In genomic region chr12:114444422-114445279, GRCh38 we compare ENCODE assay signal across 16 cellular contexts. TPM values are rescaled to one million over a fixed set of nuclear protein-coding genes. Genes with fewer than 3 reads are reported as not detected.
DNase-seq lines count a peak whose midpoint lies in the region; ATAC-seq and TF ChIP-seq lines count a peak whose summit lies in the region.
"Had no signal": no experiment of that assay in that cellular context is flagged by ENCODE, and none has a peak within 500 bp of the region (broad histone marks: within the 10 kb centered on the region; RNA-seq: fewer than 3 reads in every experiment).

No MANE protein-coding gene starts in this region.

- no peak overlapping the region for H3K27ac Mint-ChIP-seq in type B pancreatic cell
- H3K27ac Mint-ChIP-seq in activated naive CD4-positive, alpha-beta T cell treated with anti-CD3 and anti-CD28 coated beads, Interleukin-2, amount 10 ng/mL, durations not matched to agents 7 days and 5 days, result no peak overlapping the region

- dilution Hi-C loops in IMR-90 (cut with HindIII; ENCODE audit: low sequenced_read_pairs, unreplicated experiment), result no loop called here

- peaks cover 100% of the 10 kb centered on the region for H3K27me3 Mint-ChIP-seq in type B pancreatic cell
- peaks cover 100% of the 10 kb centered on the region for H3K27me3 Mint-ChIP-seq in activated naive CD4-positive, alpha-beta T cell treated with anti-CD3 and anti-CD28 coated beads, Interleukin-2, amount 10 ng/mL, durations not matched to agents 7 days and 5 days

- H3K9me1 ChIP-seq in IMR-90 (ENCODE audit: insufficient read depth, low read length), result no peaks in the 10 kb centered on the region

- H3K23ac ChIP-seq in IMR-90 (ENCODE audit: low read depth, low read length), result peak overlapping the region; percentile 8; the same call in 1 of the 2 replicates

- peaks cover 100% of the 10 kb centered on the region for H3K27me3 ChIP-seq in left ventricle myocardium inferior (ENCODE audit: low read depth)
- H3K27me3 ChIP-seq in heart right ventricle, result peaks cover 15 to 100% (median 98%) of the 10 kb centered on the region in 7 donors
- peaks cover 85% of the 10 kb centered on the region for H3K27me3 ChIP-seq in IMR-90 (ENCODE audit: control insufficient read depth, insufficient read depth, low read length)
- H3K27me3 ChIP-seq: SJCRH30 had no signal

- H3K56ac ChIP-seq in IMR-90 (ENCODE audit: extremely low read depth, insufficient read depth, low read length), result no peak overlapping the region

- POLR2A ChIA-PET in IMR-90 (lab: Charles Lee; ENCODE audit: unreplicated experiment), result no interaction called here

- H3K4me3 ChIP-seq in left ventricle myocardium inferior, result peak overlapping the region; percentile 51
- H3K4me3 ChIP-seq in heart right ventricle, result peak overlapping the region in 1 of 10 donors; percentile 22
- H3K4me3 ChIP-seq in IMR-90 (ENCODE audit: insufficient read depth, low read depth, low read length), result no peak overlapping the region
- H3K4me3 ChIP-seq: SJCRH30 had no signal

- H2BK5ac ChIP-seq in IMR-90 (ENCODE audit: low read depth, low read length, poor library complexity, severe bottlenecking), result no peak overlapping the region

- H4K8ac ChIP-seq in IMR-90 (ENCODE audit: low read depth in 2 of 2, low read length in 2 of 2), result no peak overlapping the region

- no peaks in the 10 kb centered on the region for H3K79me1 ChIP-seq in IMR-90 (ENCODE audit: low read depth in 1 of 2, low read length in 2 of 2)

- H2BK120ac ChIP-seq in IMR-90 (ENCODE audit: low read depth, low read length), result no peak overlapping the region

- in situ Hi-C loops in IMR-90 (cut with MboI; ENCODE audit: low sequenced_read_pairs), result no loop called here

- peak overlapping the region; percentile 67 for H3K4me3 Mint-ChIP-seq in type B pancreatic cell
- H3K4me3 Mint-ChIP-seq in activated naive CD4-positive, alpha-beta T cell treated with anti-CD3 and anti-CD28 coated beads, Interleukin-2, amount 10 ng/mL, durations not matched to agents 7 days and 5 days, result no peak overlapping the region

- TF ChIP-seq POLR2A in IMR-90 (IDR thresholded peaks at IDR 0.05; ENCODE audit: low read depth, low read length) (no peak), erythroblast (IDR thresholded peaks at IDR 0.05; ENCODE audit: low read length) (no peak)

- H2BK15ac ChIP-seq in IMR-90 (ENCODE audit: low read depth, low read length), result no peak overlapping the region

- H3K27ac ChIP-seq in left ventricle myocardium inferior (replicated peaks) (no peak overlapping the region), heart right ventricle (no peak overlapping the region), IMR-90 (ENCODE audit: insufficient read depth, low read length) (no peak overlapping the region)
- H3K27ac ChIP-seq: SJCRH30 had no signal

- H4K20me1 ChIP-seq in IMR-90 (ENCODE audit: insufficient read depth, low read length), result no peaks in the 10 kb centered on the region

- no peak overlapping the region for H2AK9ac ChIP-seq in IMR-90 (replicated peaks; ENCODE audit: low read depth, low read length, poor library complexity)

- TF ChIP-seq CTCF in left ventricle myocardium inferior (IDR thresholded peaks at IDR 0.05; ENCODE audit: borderline replicate concordance) (no peak), heart right ventricle (IDR thresholded peaks at IDR 0.05) (no peak), IMR-90 (conservative IDR thresholded peaks at IDR 0.05; ENCODE audit: low read depth, low read length) (no peak), type B pancreatic cell (conservative IDR thresholded peaks at IDR 0.05) (no peak)

- H3K36me3 Mint-ChIP-seq in type B pancreatic cell, result no peaks in the 10 kb centered on the region
- no peaks in the 10 kb centered on the region for H3K36me3 Mint-ChIP-seq in activated naive CD4-positive, alpha-beta T cell treated with anti-CD3 and anti-CD28 coated beads, Interleukin-2, amount 10 ng/mL, durations not matched to agents 7 days and 5 days

- CTCF ChIA-PET in IMR-90 (lab: Yijun Ruan, JAX), result no interaction called here
- CTCF ChIA-PET in activated naive CD4-positive, alpha-beta T cell treated with anti-CD3 and anti-CD28 coated beads, Interleukin-2, amount 10 ng/mL, durations not matched to agents 7 days and 5 days (lab: Charles Lee), result no interaction called here

- H3K18ac ChIP-seq in IMR-90 (ENCODE audit: low read depth, low read length), result no peak overlapping the region

- no peak overlapping the region for H3K9ac ChIP-seq in IMR-90 (ENCODE audit: low read depth, low read length)

- ATAC-seq in heart right ventricle (no peak), IMR-90 (ENCODE audit: low read depth) (no peak)
- ATAC-seq: HCT116, PC-3 had no signal

- no peak overlapping the region for H3K14ac ChIP-seq in IMR-90 (replicated peaks; ENCODE audit: low read depth, low read length)

- H3K9me3 ChIP-seq in left ventricle myocardium inferior (replicated peaks) (no peaks in the 10 kb centered on the region), heart right ventricle (no peaks in the 10 kb centered on the region), IMR-90 (ENCODE audit: control insufficient read depth, insufficient read depth, low read length) (peaks cover 29% of the 10 kb centered on the region)
- H3K9me3 ChIP-seq: SJCRH30 had no signal

- H3K4me2 ChIP-seq in IMR-90 (ENCODE audit: low read depth, low read length), result no peak overlapping the region; the same call in 1 of the 2 replicates

- H3K4ac ChIP-seq in IMR-90 (ENCODE audit: low read depth, low read length), result no peak overlapping the region

- H2AK5ac ChIP-seq in IMR-90 (ENCODE audit: low read depth, low read length), result no peak overlapping the region

- WGBS in heart right ventricle, 2 donors, result 12 to 13% methylated on average over 44 of the region's 44 CpGs
- 49% methylated on average over 15 of the region's 44 CpGs; no CpG with 5 or more reads in 1 of the 2 experiments for WGBS in IMR-90 (ENCODE audit: extremely low coverage in 2 of 2, insufficient read length in 1 of 2), 2 experiments

- no TSS peak for BruUV-seq in IMR-90 (replicated peaks; lab: Mats Ljungman, UMichigan)

- no peak overlapping the region for H2BK20ac ChIP-seq in IMR-90 (ENCODE audit: low read depth, low read length)

- H4K5ac ChIP-seq in IMR-90 (ENCODE audit: low read depth, low read length), result no peak overlapping the region

- peaks cover 4% of the 10 kb centered on the region for H3K4me1 Mint-ChIP-seq in type B pancreatic cell (ENCODE audit: unreplicated experiment)
- H3K4me1 Mint-ChIP-seq in activated naive CD4-positive, alpha-beta T cell treated with anti-CD3 and anti-CD28 coated beads, Interleukin-2, amount 10 ng/mL, durations not matched to agents 7 days and 5 days, result no peaks in the 10 kb centered on the region

- peaks cover 24% of the 10 kb centered on the region for H3K4me1 ChIP-seq in left ventricle myocardium inferior
- H3K4me1 ChIP-seq in heart right ventricle, result peaks cover 0 to 38% (median 10%) of the 10 kb centered on the region in 9 donors
- H3K4me1 ChIP-seq in IMR-90 (ENCODE audit: control insufficient read depth, insufficient read depth, low read length), result no peaks in the 10 kb centered on the region
- H3K4me1 ChIP-seq: SJCRH30 had no signal

- H2AFZ ChIP-seq in IMR-90 (replicated peaks; ENCODE audit: low read length, poor library complexity), result no peak overlapping the region

- no peak for DNase-seq in left ventricle myocardium inferior
- DNase-seq in heart right ventricle, result no peak
- no peak for DNase-seq in IMR-90
- DNase-seq in erythroblast (lab: John Stamatoyannopoulos, UW), result peak; percentile 22 to 27
- no peak for DNase-seq in type B pancreatic cell (ENCODE audit: extremely low spot score, unreplicated experiment)
- DNase-seq in activated naive CD4-positive, alpha-beta T cell treated with anti-CD3 and anti-CD28 coated beads, Interleukin-2, amount 10 ng/mL, durations not matched to agents 7 days and 5 days, result no peak
- no peak for DNase-seq in glomerular visceral epithelial cell (ENCODE audit: extremely low spot score)
- DNase-seq: GF-D8, KG1, NCI-H1694, NCI-H2227 treated with DMSO at 0.1 percent for 48 hours, PC-3, SJCRH30, T-helper 1 cell had no signal

- no peak for TF ChIP-seq RAD21 in IMR-90 (IDR thresholded peaks at IDR 0.05; ENCODE audit: low read length)

- H3K36me3 ChIP-seq in left ventricle myocardium inferior, result no peaks in the 10 kb centered on the region
- no peaks in the 10 kb centered on the region for H3K36me3 ChIP-seq in heart right ventricle
- H3K36me3 ChIP-seq in IMR-90 (ENCODE audit: control insufficient read depth, insufficient read depth, low read length), result no peaks in the 10 kb centered on the region
- H3K36me3 ChIP-seq: SJCRH30 had no signal

- no peaks in the 10 kb centered on the region for H3K9me3 Mint-ChIP-seq in type B pancreatic cell
- H3K9me3 Mint-ChIP-seq in activated naive CD4-positive, alpha-beta T cell treated with anti-CD3 and anti-CD28 coated beads, Interleukin-2, amount 10 ng/mL, durations not matched to agents 7 days and 5 days, result no peaks in the 10 kb centered on the region

- H4K91ac ChIP-seq in IMR-90 (ENCODE audit: insufficient read depth, low read depth, low read length), result no peak overlapping the region

- intact Hi-C loops in left ventricle myocardium inferior (cut with micrococcal nuclease) (no loop called here), heart right ventricle (cut with DNase I) (no loop called here), IMR-90 (cut with micrococcal nuclease) (no loop called here)

TF ChIP-seq in IMR-90, 13 proteins besides CTCF, POLR2A, EP300 and RAD21 (continues in another document):
- TF ChIP-seq MAFK (IDR thresholded peaks at IDR 0.05; ENCODE audit: low read depth, low read length), result no peak
- no peak for TF ChIP-seq MAZ (IDR thresholded peaks at IDR 0.05; ENCODE audit: borderline replicate concordance, low read depth, low read length)
- TF ChIP-seq RFX5 (IDR thresholded peaks at IDR 0.05; ENCODE audit: low read depth, low read length), result no peak
- TF ChIP-seq ELK1 (IDR thresholded peaks at IDR 0.05; ENCODE audit: borderline replicate concordance, low read depth, low read length), result no peak
- TF ChIP-seq SMC3 (IDR thresholded peaks at IDR 0.05; ENCODE audit: low read depth, low read length), result no peak

RNA-seq across cellular contexts. Expression of gene TBX5, which starts 38.7 kb away (rescaled TPM):
- total RNA-seq in left ventricle myocardium inferior (75.1 TPM), heart right ventricle (10 to 100 TPM; 24.6 to 70.1 (median 54.3) TPM), IMR-90 (2012; rRNA removed) (10.8 and 13.3 TPM in 2 replicates), type B pancreatic cell (ENCODE audit: low replicate concordance) (1.4 and 10.7 TPM in 2 replicates)
- polyA plus RNA-seq in heart right ventricle (10 to 100 TPM in 1 of 2 donors, 1 to 10 TPM in 1; 4.0 to 30.2 TPM), IMR-90 (2012; rRNA removed) (14.7 and 16.6 TPM in 2 replicates)
- polyA plus RNA-seq in IMR-90 (2012; cell fraction: cytosol; rRNA removed), result 8.9 and 16.8 TPM in 2 replicates
- polyA plus RNA-seq in IMR-90 (2012; cell fraction: nucleus; rRNA removed; ENCODE audit: low replicate concordance), result 36.1 and 51.2 TPM in 2 replicates
- total RNA-seq: omental fat pad, PC-3, SJCRH30 had no signal

Comparison
In these comparisons a context has a peak if more than half of its experiments do, and no peak if none do; other contexts are left out.
1. DNase-seq: peak in erythroblast (2 of 2); none in left ventricle myocardium inferior (single experiment), heart right ventricle (0 of 2), IMR-90 (single experiment), type B pancreatic cell (single experiment), activated naive CD4-positive, alpha-beta T cell treated with anti-CD3 and anti-CD28 coated beads, Interleukin-2, amount 10 ng/mL, durations not matched to agents 7 days and 5 days (single experiment) and glomerular visceral epithelial cell (single experiment).